In the genomic region with DNA sequence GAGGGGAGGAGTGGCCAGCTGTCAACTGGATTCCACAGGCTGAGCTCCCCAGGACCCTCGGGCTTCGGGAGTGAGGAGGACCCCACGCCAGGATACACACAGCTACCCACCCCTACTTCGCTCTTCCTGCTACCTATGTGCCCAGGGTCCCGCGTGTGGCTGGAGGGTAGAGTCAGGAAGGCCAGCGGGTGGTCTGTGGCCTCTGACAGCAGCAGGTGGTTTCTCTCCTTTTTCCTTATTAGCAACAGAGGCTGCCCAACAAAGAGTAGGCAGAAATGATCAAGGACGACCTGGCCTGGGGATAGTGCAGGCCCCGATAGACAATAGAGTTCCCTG, we compare ENCODE assay signal across 9 cellular contexts. TPM values are rescaled to one million over a fixed set of nuclear protein-coding genes. Genes with fewer than 3 reads are reported as not detected.
A peak's percentile ranks its signal among the peaks of the same experiment; 100 is the strongest.
DNase-seq lines count a peak whose midpoint lies in the region; ATAC-seq and TF ChIP-seq lines count a peak whose summit lies in the region.
"Had no signal": no experiment of that assay in that cellular context is flagged by ENCODE, and none has a peak within 500 bp of the region (broad histone marks: within the 10 kb centered on the region; RNA-seq: fewer than 3 reads in every experiment).

No MANE protein-coding gene starts in this region.

- peaks cover 8% of the 10 kb centered on the region for H3K4me1 Mint-ChIP-seq in central memory CD8-positive, alpha-beta T cell

- no peak for TF ChIP-seq CTCF in left ventricle myocardium inferior (IDR thresholded peaks at IDR 0.05; ENCODE audit: borderline replicate concordance)
- TF ChIP-seq CTCF in vagina (IDR thresholded peaks at IDR 0.05), result no peak

- TF ChIP-seq POLR2A in vagina (IDR thresholded peaks at IDR 0.05), result no peak

- H3K27me3 ChIP-seq in left ventricle myocardium inferior (ENCODE audit: low read depth), result peaks cover 95% of the 10 kb centered on the region
- H3K27me3 ChIP-seq in muscle layer of duodenum (ENCODE audit: low read depth, low read length), result peaks cover 16% of the 10 kb centered on the region
- H3K27me3 ChIP-seq in vagina, result no peaks in the 10 kb centered on the region

- H3K27ac ChIP-seq in left ventricle myocardium inferior (replicated peaks), result no peak overlapping the region
- H3K27ac ChIP-seq in muscle layer of duodenum (ENCODE audit: low read length), result no peak overlapping the region
- peak overlapping the region; percentile 18 for H3K27ac ChIP-seq in vagina

- H3K9me3 Mint-ChIP-seq in central memory CD8-positive, alpha-beta T cell, result no peaks in the 10 kb centered on the region

- H3K36me3 Mint-ChIP-seq in central memory CD8-positive, alpha-beta T cell (ENCODE audit: insufficient read depth), result no peaks in the 10 kb centered on the region

- H3K4me1 ChIP-seq in left ventricle myocardium inferior (peaks cover 13% of the 10 kb centered on the region), muscle layer of duodenum (ENCODE audit: control insufficient read depth in 1 of 2, insufficient read depth in 2 of 2, low read length in 2 of 2) (peaks cover 0 to 15% of the 10 kb centered on the region in 2 donors), vagina (peaks cover 11% of the 10 kb centered on the region)

- H3K4me3 ChIP-seq in left ventricle myocardium inferior (peak overlapping the region; percentile 64), muscle layer of duodenum (ENCODE audit: low read depth in 1 of 2, low read length in 2 of 2) (peak overlapping the region; percentile 21 to 78), vagina (peak overlapping the region; percentile 48 to 69)

- no peak for ATAC-seq in left ventricle myocardium superior
- ATAC-seq in central memory CD8-positive, alpha-beta T cell (replicated peaks; ENCODE audit: extremely low read depth, poor library complexity, severe bottlenecking), result no peak
- no peak for ATAC-seq in GM21737 (IDR thresholded peaks at IDR 0.05; ENCODE audit: unreplicated experiment)
- ATAC-seq in GM21360 (IDR thresholded peaks at IDR 0.05; ENCODE audit: unreplicated experiment), result no peak
- ATAC-seq in activated CD4-positive, CD25-positive, alpha-beta regulatory T cell treated with anti-CD3 and anti-CD28 coated beads, Interleukin-2, amount 50 U/mL, for 24 hours, result no peak

- intact Hi-C loops in left ventricle myocardium inferior (cut with micrococcal nuclease) (no loop called here), left ventricle myocardium superior (cut with micrococcal nuclease) (no loop called here), vagina (cut with DNase I) (loop anchor here (5.0 kb wide), 1 partner anchor 231 kb away; no protein-coding TSS in a partner anchor)

- DNase-seq in left ventricle myocardium inferior (no peak), left ventricle myocardium superior (no peak), vagina (ENCODE audit: extremely low spot score in 2 of 2) (no peak)
- DNase-seq in central memory CD8-positive, alpha-beta T cell (ENCODE audit: low spot score in 2 of 2), result no peak
- DNase-seq: stimulated activated naive CD4-positive, alpha-beta T cell treated with Interleukin-2 at 50 U/mL for 16 hours had no signal

- peak overlapping the region; percentile 49 for H3K4me3 Mint-ChIP-seq in central memory CD8-positive, alpha-beta T cell

- H3K27me3 Mint-ChIP-seq in central memory CD8-positive, alpha-beta T cell, result peaks cover 80% of the 10 kb centered on the region

- H3K27ac Mint-ChIP-seq in central memory CD8-positive, alpha-beta T cell (ENCODE audit: low read depth), result no peak overlapping the region

- no peaks in the 10 kb centered on the region for H3K9me3 ChIP-seq in left ventricle myocardium inferior (replicated peaks)
- H3K9me3 ChIP-seq in muscle layer of duodenum (ENCODE audit: control insufficient read depth in 1 of 2, low read length in 2 of 2), result no peaks in the 10 kb centered on the region
- H3K9me3 ChIP-seq in vagina, result no peaks in the 10 kb centered on the region

- H3K36me3 ChIP-seq in left ventricle myocardium inferior, result no peaks in the 10 kb centered on the region
- H3K36me3 ChIP-seq in muscle layer of duodenum (ENCODE audit: control insufficient read depth in 1 of 2, insufficient read depth in 2 of 2, low read length in 2 of 2), result no peaks in the 10 kb centered on the region
- no peaks in the 10 kb centered on the region for H3K36me3 ChIP-seq in vagina

RNA-seq across cellular contexts. Expression of gene KCNMA1, which starts 1.1 kb away (rescaled TPM):
- total RNA-seq in left ventricle myocardium inferior (1.8 TPM), left ventricle myocardium superior (2.5 TPM), vagina (94.3 TPM)

Comparison
In these comparisons a context has a peak if more than half of its experiments do, and no peak if none do; other contexts are left out.
1. RNA of gene KCNMA1, which starts 1.1 kb away (total RNA-seq): 94.3 TPM in vagina (single experiment); 2.5 TPM in left ventricle myocardium superior (single experiment) and 1.8 TPM in left ventricle myocardium inferior (single experiment); every median in the first group is over 10 times any median in the second.
2. Peak in every context shown above with its lines, with median percentiles within 50 percentile points of each other: H3K4me3 ChIP-seq.